Comparison of ENCODE assay signal across 1 cellular context in the genomic region with DNA sequence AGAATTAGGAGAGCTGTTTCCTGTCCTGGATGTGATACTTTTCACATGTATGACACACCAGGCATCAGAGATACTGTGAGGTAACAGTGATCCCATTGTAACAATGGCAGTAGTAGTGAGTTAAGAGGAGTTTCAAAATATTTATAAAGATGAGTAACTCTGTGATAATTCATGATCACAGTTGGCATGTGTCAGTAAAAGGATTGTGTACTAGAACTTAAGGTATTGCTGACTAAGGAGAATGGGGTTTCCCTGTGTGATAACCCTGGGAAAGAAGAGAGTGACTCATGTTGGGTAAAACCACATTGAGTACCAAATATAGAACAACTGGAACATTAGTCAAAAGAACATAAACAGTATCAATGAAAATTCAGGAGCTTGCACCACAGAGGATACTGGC.
TF ChIP-seq lines count a peak whose summit lies in the region.

No MANE protein-coding gene starts in this region.

TF ChIP-seq in SK-N-SH treated with all-trans-retinoic acid at 6 μM for 48 hours, 23 proteins besides CTCF, POLR2A, EP300 and RAD21 (continued from another document):
- no peak for TF ChIP-seq ARNTL (CRISPR knock-in tag; IDR thresholded peaks at IDR 0.05; ENCODE audit: borderline replicate concordance, low read depth)
